Comparison of ENCODE assay signal across 16 cellular contexts in genomic region chr3:42504334-42505202, GRCh38. TPM values are rescaled to one million over a fixed set of nuclear protein-coding genes. Genes with fewer than 3 reads are reported as not detected.
DNase-seq lines count a peak whose midpoint lies in the region; ATAC-seq and TF ChIP-seq lines count a peak whose summit lies in the region.
"Had no signal": no experiment of that assay in that cellular context is flagged by ENCODE, and none has a peak within 500 bp of the region (broad histone marks: within the 10 kb centered on the region; RNA-seq: fewer than 3 reads in every experiment).

No MANE protein-coding gene starts in this region.

- no TSS peak for BruUV-seq in mammary epithelial cell (replicated peaks; lab: Mats Ljungman, UMichigan)

- ATAC-seq in upper lobe of right lung, result no peak
- ATAC-seq in GM18870 (IDR thresholded peaks at IDR 0.05; ENCODE audit: unreplicated experiment), result no peak
- no peak for ATAC-seq in HG03280 (IDR thresholded peaks at IDR 0.05; ENCODE audit: unreplicated experiment)

- dilution Hi-C loops in mammary epithelial cell (cut with HindIII; ENCODE audit: low sequenced_read_pairs), result no loop called here

- CTCF ChIA-PET in mammary epithelial cell (lab: Charles Lee; ENCODE audit: low non-redundant PET), result no interaction called here

- H2AFZ ChIP-seq in mammary epithelial cell (ENCODE audit: low read depth, low read length), result no peak overlapping the region
- H2AFZ ChIP-seq: GM23248 had no signal

- H3K4me3 Mint-ChIP-seq in activated naive CD4-positive, alpha-beta T cell treated with anti-CD3 and anti-CD28 coated beads, Interleukin-2, amount 50 U/mL, for 24 hours, result peak overlapping the region; percentile 86
- H3K4me3 Mint-ChIP-seq: activated CD4-positive, alpha-beta T cell treated with anti-CD3 and anti-CD28 coated beads, Interleukin-2, amount 10 ng/mL, durations not matched to agents 7 days and 5 days had no signal

- 96% methylated on average over 10 of the region's 10 CpGs for WGBS in mammary epithelial cell (ENCODE audit: low coverage, missing lambda C conversion rate)

- H3K36me3 ChIP-seq in breast epithelium, result no peaks in the 10 kb centered on the region
- H3K36me3 ChIP-seq in mammary epithelial cell (ENCODE audit: insufficient read depth, low read length), result no peaks in the 10 kb centered on the region
- H3K36me3 ChIP-seq in mucosa of stomach (ENCODE audit: control insufficient read depth, insufficient read depth, low read length), result no peaks in the 10 kb centered on the region
- H3K36me3 ChIP-seq in upper lobe of right lung, result no peaks in the 10 kb centered on the region
- H3K36me3 ChIP-seq: adrenal gland, MG63, neutrophil had no signal

- H3K9me3 ChIP-seq in breast epithelium, result no peaks in the 10 kb centered on the region
- no peaks in the 10 kb centered on the region for H3K9me3 ChIP-seq in mammary epithelial cell (replicated peaks; ENCODE audit: insufficient read depth, low read length)
- H3K9me3 ChIP-seq in mucosa of stomach (ENCODE audit: control insufficient read depth, low read length), result no peaks in the 10 kb centered on the region
- H3K9me3 ChIP-seq in upper lobe of right lung, result no peaks in the 10 kb centered on the region
- H3K9me3 ChIP-seq: adrenal gland, MG63, neutrophil, SK-N-SH had no signal

- H3K27ac ChIP-seq in breast epithelium, result peak overlapping the region; percentile 79 to 85
- no peak overlapping the region for H3K27ac ChIP-seq in mammary epithelial cell (ENCODE audit: insufficient read depth, low read depth, low read length)
- H3K27ac ChIP-seq in upper lobe of right lung, result peak overlapping the region; percentile 76
- H3K27ac ChIP-seq: adrenal gland, GM23248, neutrophil had no signal

- in situ Hi-C loops in mammary epithelial cell (cut with MboI; ENCODE audit: low sequenced_read_pairs in 2 of 2), result loop anchor here (5.0 kb wide), 1 partner anchor 33 kb away; no protein-coding TSS in a partner anchor

- no peaks in the 10 kb centered on the region for H3K79me2 ChIP-seq in mammary epithelial cell (ENCODE audit: insufficient read depth, low read length)

- no peak for TF ChIP-seq POLR2A in breast epithelium (IDR thresholded peaks at IDR 0.05)

- H3K27me3 ChIP-seq in breast epithelium (no peaks in the 10 kb centered on the region), mammary epithelial cell (ENCODE audit: insufficient read depth, low read length) (no peaks in the 10 kb centered on the region), mucosa of stomach (ENCODE audit: control insufficient read depth, insufficient read depth, low read length) (peaks cover 17% of the 10 kb centered on the region), upper lobe of right lung (no peaks in the 10 kb centered on the region)

- H3K9ac ChIP-seq in mammary epithelial cell (ENCODE audit: insufficient read depth, low read length) (no peak overlapping the region), mucosa of stomach (ENCODE audit: low read length) (peak overlapping the region; percentile 7)
- H3K9ac ChIP-seq: GM23248, SK-N-SH had no signal

- H3K9me3 Mint-ChIP-seq in activated naive CD4-positive, alpha-beta T cell treated with anti-CD3 and anti-CD28 coated beads, Interleukin-2, amount 50 U/mL, for 24 hours, result no peaks in the 10 kb centered on the region
- H3K9me3 Mint-ChIP-seq: activated CD4-positive, alpha-beta T cell treated with anti-CD3 and anti-CD28 coated beads, Interleukin-2, amount 10 ng/mL, durations not matched to agents 7 days and 5 days had no signal

- no peaks in the 10 kb centered on the region for H3K36me3 Mint-ChIP-seq in activated naive CD4-positive, alpha-beta T cell treated with anti-CD3 and anti-CD28 coated beads, Interleukin-2, amount 50 U/mL, for 24 hours

- H3K4me1 Mint-ChIP-seq in activated naive CD4-positive, alpha-beta T cell treated with anti-CD3 and anti-CD28 coated beads, Interleukin-2, amount 50 U/mL, for 24 hours, result peaks cover 66% of the 10 kb centered on the region

- DNase-seq in breast epithelium (ENCODE audit: low spot score in 2 of 2) (peak; percentile 16 to 33), mammary epithelial cell (no peak), upper lobe of right lung (peak; percentile 40), kidney glomerular epithelial cell (lab: John Stamatoyannopoulos, UW) (no peak)
- DNase-seq: activated CD4-positive, alpha-beta T cell treated with anti-CD3 and anti-CD28 coated beads, Interleukin-2, amount 10 ng/mL, durations not matched to agents 7 days and 5 days; GM23248; MG63; NCI-H2171; SK-N-SH had no signal

- peaks cover 6% of the 10 kb centered on the region for H3K27me3 Mint-ChIP-seq in activated naive CD4-positive, alpha-beta T cell treated with anti-CD3 and anti-CD28 coated beads, Interleukin-2, amount 50 U/mL, for 24 hours

- TF ChIP-seq CTCF in breast epithelium (IDR thresholded peaks at IDR 0.05) (no peak), mammary epithelial cell (conservative IDR thresholded peaks at IDR 0.05 in 1 of 2, IDR thresholded peaks at IDR 0.05 in 1 of 2; ENCODE audit: extremely low read depth in 1 of 2, insufficient read depth in 1 of 2, low read depth in 1 of 2, low read length in 2 of 2) (no peak), upper lobe of right lung (IDR thresholded peaks at IDR 0.05) (no peak)

- intact Hi-C loops in breast epithelium (cut with DNase I; ENCODE audit: low total_unique reads) (no loop called here), mammary epithelial cell (cut with micrococcal nuclease) (loop anchor here (5.0 kb wide), 1 partner anchor 248 kb away; no protein-coding TSS in a partner anchor), upper lobe of right lung (cut with DNase I) (loop anchor here (5.0 kb wide), 1 partner anchor 43 kb away; no protein-coding TSS in a partner anchor)

- H3K27ac Mint-ChIP-seq in activated naive CD4-positive, alpha-beta T cell treated with anti-CD3 and anti-CD28 coated beads, Interleukin-2, amount 50 U/mL, for 24 hours, result peak overlapping the region; percentile 32
- H3K27ac Mint-ChIP-seq: activated CD4-positive, alpha-beta T cell treated with anti-CD3 and anti-CD28 coated beads, Interleukin-2, amount 10 ng/mL, durations not matched to agents 7 days and 5 days had no signal

- no peak overlapping the region for H3K4me2 ChIP-seq in mammary epithelial cell (ENCODE audit: insufficient read depth, low read depth, low read length)
- H3K4me2 ChIP-seq: SK-N-SH had no signal

- H4K20me1 ChIP-seq in mammary epithelial cell (ENCODE audit: insufficient read depth, low read length), result no peaks in the 10 kb centered on the region

- H3K4me1 ChIP-seq in breast epithelium (peaks cover 0 to 10% of the 10 kb centered on the region in 2 donors), mammary epithelial cell (ENCODE audit: insufficient read depth, low read length) (peaks cover 14% of the 10 kb centered on the region), mucosa of stomach (ENCODE audit: control insufficient read depth, insufficient read depth, low read length) (peaks cover 65% of the 10 kb centered on the region), upper lobe of right lung (peaks cover 27% of the 10 kb centered on the region)

- H3K4me3 ChIP-seq in breast epithelium (no peak overlapping the region), mammary epithelial cell (replicated peaks in 1 of 3; ENCODE audit: insufficient read depth in 1 of 3, low read depth in 2 of 3, low read length in 3 of 3) (no peak overlapping the region), mucosa of stomach (ENCODE audit: low read length) (no peak overlapping the region), upper lobe of right lung (peak overlapping the region; percentile 60)
- H3K4me3 ChIP-seq: adrenal gland, GM23248, MG63 had no signal

RNA-seq across cellular contexts. Expression of gene VIPR1, which starts 2.1 kb away (rescaled TPM):
- total RNA-seq in breast epithelium, result 10 to 100 TPM; 16.3 to 40.2 (median 25.2) TPM
- 10 to 100 TPM in 1 of 2 donors, 1 to 10 TPM in 1; 4.7 to 21.3 TPM for total RNA-seq in mammary epithelial cell
- 0.77 TPM for polyA plus RNA-seq in mammary epithelial cell
- polyA minus RNA-seq in mammary epithelial cell, result 12.5 TPM
- total RNA-seq in upper lobe of right lung, result 184 TPM
- total RNA-seq: dermis microvascular lymphatic vessel endothelial cell, GM23248 had no signal
- polyA plus RNA-seq: GM23248, SK-N-SH had no signal

Comparison
In these comparisons a context has a peak if more than half of its experiments do, and no peak if none do; other contexts are left out.
1. DNase-seq: peak in breast epithelium (2 of 2) and upper lobe of right lung (single experiment); none in mammary epithelial cell (single experiment) and kidney glomerular epithelial cell (single experiment).